In genomic region chr10:34598972-34599371, GRCh38 we compare ENCODE assay signal across 29 cellular contexts.
DNase-seq lines count a peak whose midpoint lies in the region; ATAC-seq and TF ChIP-seq lines count a peak whose summit lies in the region.
"Had no signal": no experiment of that assay in that cellular context is flagged by ENCODE, and none has a peak within 500 bp of the region (broad histone marks: within the 10 kb centered on the region; RNA-seq: fewer than 3 reads in every experiment).

No MANE protein-coding gene starts in this region.

- no peak overlapping the region for H3K9ac ChIP-seq in smooth muscle cell (ENCODE audit: low read depth)
- H3K9ac ChIP-seq: GM23248, KMS-11 had no signal

- no peaks in the 10 kb centered on the region for H3K9me3 ChIP-seq in HEK293 (ENCODE audit: control insufficient read depth, insufficient read depth, low read depth, low read length)
- H3K9me3 ChIP-seq in smooth muscle cell (replicated peaks; ENCODE audit: low read depth), result no peaks in the 10 kb centered on the region
- H3K9me3 ChIP-seq: colonic mucosa, esophagus muscularis mucosa, lower lobe of right lung, neutrophil, spleen, thoracic aorta had no signal

- POLR2A ChIA-PET in HEK293 (lab: Yijun Ruan, JAX), result no interaction called here

- H3K27ac Mint-ChIP-seq in chondrocyte (ENCODE audit: unreplicated experiment), result peak overlapping the region; percentile 42
- H3K27ac Mint-ChIP-seq: activated CD4-positive, alpha-beta memory T cell treated with anti-CD3 and anti-CD28 coated beads for 36 hours; activated T-helper 2 cell treated with anti-CD3 and anti-CD28 coated beads, Interferon-gamma antibody, Interleukin-2, Interleukin-4, amounts not matched to agents 10 μg/mL and 5 μg/mL and 100 μg/mL, durations not matched to agents 14 hours and 24 hours and 36 hours; brain; CD4-positive, CD25-positive, alpha-beta regulatory T cell; stimulated activated memory B cell treated with anti-CD40 and anti-IgM and Interleukin-4, amounts not matched to agents 10 μg/mL and 1 μg/mL and 100 μg/mL, for 72 hours had no signal

- H3K9me3 Mint-ChIP-seq in chondrocyte (ENCODE audit: low read depth), result no peaks in the 10 kb centered on the region
- H3K9me3 Mint-ChIP-seq: activated CD4-positive, alpha-beta memory T cell treated with anti-CD3 and anti-CD28 coated beads for 36 hours; activated T-helper 2 cell treated with anti-CD3 and anti-CD28 coated beads, Interferon-gamma antibody, Interleukin-2, Interleukin-4, amounts not matched to agents 10 μg/mL and 5 μg/mL and 100 μg/mL, durations not matched to agents 14 hours and 24 hours and 36 hours; brain; stimulated activated memory B cell treated with anti-CD40 and anti-IgM and Interleukin-4, amounts not matched to agents 10 μg/mL and 1 μg/mL and 100 μg/mL, for 72 hours had no signal

- ATAC-seq in left ventricle myocardium superior (no peak), GM21360 (IDR thresholded peaks at IDR 0.05; ENCODE audit: unreplicated experiment) (no peak)
- ATAC-seq: lower lobe of right lung; stimulated activated memory B cell treated with anti-CD40 and anti-IgM and Interleukin-4, amounts not matched to agents 10 μg/mL and 1 μg/mL and 100 μg/mL, for 72 hours had no signal

- H3K36me3 ChIP-seq in HEK293 (ENCODE audit: control insufficient read depth in 2 of 2, insufficient read depth in 1 of 2, low read length in 2 of 2) (no peaks in the 10 kb centered on the region; a peak in 1 of 3 replicates), smooth muscle cell (ENCODE audit: low read depth) (no peaks in the 10 kb centered on the region)
- H3K36me3 ChIP-seq: colonic mucosa, esophagus muscularis mucosa, lower lobe of right lung, neutrophil, spleen, thoracic aorta had no signal

- no peak overlapping the region for H3K4me3 ChIP-seq in HEK293 (ENCODE audit: low read depth, low read length)
- H3K4me3 ChIP-seq in smooth muscle cell, result no peak overlapping the region
- H3K4me3 ChIP-seq: colonic mucosa, esophagus muscularis mucosa, GM23248, lower lobe of right lung, PC-9, spleen, thoracic aorta had no signal

- CTCF ChIA-PET in HEK293 (lab: Yijun Ruan, JAX), result interaction anchor here (0.7 kb wide), 2 partner anchors 53 to 1574 kb away, joined by 3 to 4 read pairs; no protein-coding TSS in a partner anchor

- no peaks in the 10 kb centered on the region for H3K36me3 Mint-ChIP-seq in chondrocyte (ENCODE audit: low read depth)
- H3K36me3 Mint-ChIP-seq: activated CD4-positive, alpha-beta memory T cell treated with anti-CD3 and anti-CD28 coated beads for 36 hours; brain; CD4-positive, CD25-positive, alpha-beta regulatory T cell; stimulated activated memory B cell treated with anti-CD40 and anti-IgM and Interleukin-4, amounts not matched to agents 10 μg/mL and 1 μg/mL and 100 μg/mL, for 72 hours had no signal

- H3K27ac ChIP-seq in HEK293 (ENCODE audit: extremely low read depth, low read depth, low read length) (no peak overlapping the region), smooth muscle cell (ENCODE audit: low read depth) (peak overlapping the region; percentile 18)
- H3K27ac ChIP-seq: colonic mucosa, esophagus muscularis mucosa, GM23248, KMS-11, lower lobe of right lung, neutrophil, PC-9, spleen, thoracic aorta had no signal

- H3K4me1 ChIP-seq in HEK293 (ENCODE audit: control insufficient read depth, insufficient read depth, low read length), result no peaks in the 10 kb centered on the region
- no peaks in the 10 kb centered on the region for H3K4me1 ChIP-seq in smooth muscle cell (ENCODE audit: low read depth)
- H3K4me1 ChIP-seq: colonic mucosa, lower lobe of right lung, spleen had no signal

- no peaks in the 10 kb centered on the region for H3F3A ChIP-seq in smooth muscle cell (ENCODE audit: low read depth)

- 47% methylated on average over 11 of the region's 11 CpGs for WGBS in smooth muscle cell (ENCODE audit: low lambda C conversion rate)

- peaks cover 12% of the 10 kb centered on the region for H4K20me1 ChIP-seq in smooth muscle cell (ENCODE audit: low read depth)

- TF ChIP-seq CTCF in HEK293 (tag by site-specific recombination; IDR thresholded peaks at IDR 0.05) (no peak), chondrocyte (IDR thresholded peaks at IDR 0.05) (no peak), smooth muscle cell (IDR thresholded peaks at IDR 0.05; ENCODE audit: borderline replicate concordance, insufficient read depth, poor library complexity, severe bottlenecking) (no peak)

- H3K4me3 Mint-ChIP-seq in chondrocyte (ENCODE audit: unreplicated experiment), result peak overlapping the region; percentile 44
- H3K4me3 Mint-ChIP-seq: activated CD4-positive, alpha-beta memory T cell treated with anti-CD3 and anti-CD28 coated beads for 36 hours; brain; CD4-positive, CD25-positive, alpha-beta regulatory T cell; stimulated activated memory B cell treated with anti-CD40 and anti-IgM and Interleukin-4, amounts not matched to agents 10 μg/mL and 1 μg/mL and 100 μg/mL, for 72 hours had no signal

- no peak overlapping the region for H2AFZ ChIP-seq in smooth muscle cell (ENCODE audit: low read depth)
- H2AFZ ChIP-seq: GM23248, PC-9 had no signal

- H3K27me3 ChIP-seq in smooth muscle cell (ENCODE audit: low read depth), result no peaks in the 10 kb centered on the region
- H3K27me3 ChIP-seq: colonic mucosa, esophagus muscularis mucosa, neutrophil, spleen had no signal

- H3K4me2 ChIP-seq in smooth muscle cell, result peak overlapping the region; percentile 34
- H3K4me2 ChIP-seq: KMS-11, PC-9 had no signal

- peaks cover 28% of the 10 kb centered on the region for H3K79me2 ChIP-seq in smooth muscle cell (ENCODE audit: low read depth)

- H3K4me1 Mint-ChIP-seq in chondrocyte (ENCODE audit: low read depth), result peaks cover 18% of the 10 kb centered on the region
- H3K4me1 Mint-ChIP-seq: CD4-positive, CD25-positive, alpha-beta regulatory T cell; stimulated activated memory B cell treated with anti-CD40 and anti-IgM and Interleukin-4, amounts not matched to agents 10 μg/mL and 1 μg/mL and 100 μg/mL, for 72 hours had no signal

- H3K27me3 Mint-ChIP-seq in chondrocyte (ENCODE audit: low read depth), result no peaks in the 10 kb centered on the region
- H3K27me3 Mint-ChIP-seq: stimulated activated memory B cell treated with anti-CD40 and anti-IgM and Interleukin-4, amounts not matched to agents 10 μg/mL and 1 μg/mL and 100 μg/mL, for 72 hours had no signal

- DNase-seq in chondrocyte (ENCODE audit: low spot score), result no peak
- DNase-seq in myocyte (ENCODE audit: low read depth), result peak; percentile 65
- no peak for DNase-seq in smooth muscle cell (lab: John Stamatoyannopoulos, UW; ENCODE audit: unreplicated experiment)
- DNase-seq in left ventricle myocardium superior, result no peak
- DNase-seq in DMS53 treated with DMSO at 0.1 percent for 48 hours (lab: John Stamatoyannopoulos, UW; ENCODE audit: unreplicated experiment), result no peak
- DNase-seq in MV-4-11 (lab: John Stamatoyannopoulos, UW), result no peak
- DNase-seq: activated CD4-positive, alpha-beta memory T cell treated with anti-CD3 and anti-CD28 coated beads for 36 hours; activated CD4-positive, CD25-positive, alpha-beta regulatory T cell; activated CD8-positive, alpha-beta memory T cell treated with anti-CD3 and anti-CD28 coated beads, Interleukin-2, amount 50 U/mL, for 48 hours; CD4-positive, CD25-positive, alpha-beta regulatory T cell; colonic mucosa; DMS 273 treated with DMSO at 0.1 percent for 48 hours; GM23248; hypothalamus; lower lobe of right lung; NCI-H146; PC-9; Right ventricle myocardium superior; spleen; stimulated activated CD4-positive, alpha-beta T cell treated with anti-CD3 and anti-CD28 coated beads, Interleukin-4, amount 100 ng/mL, for 1 hour had no signal

- intact Hi-C loops in left ventricle myocardium superior (cut with micrococcal nuclease), result no loop called here

TF ChIP-seq in HEK293, 187 proteins besides CTCF, POLR2A, EP300 and RAD21 (continues in another document):
- no peak for TF ChIP-seq ZNF664 (tag by site-specific recombination; IDR thresholded peaks at IDR 0.05)
- 0 out of 2 replicates have a peak, but pooled peaks have one; percentile 23 for TF ChIP-seq ZNF366 (tag by site-specific recombination; conservative IDR thresholded peaks at IDR 0.05)
- TF ChIP-seq ZNF48 (tag by site-specific recombination; IDR thresholded peaks at IDR 0.05), result no peak
- peak; percentile 71 for TF ChIP-seq ZEB2 (tag by site-specific recombination; IDR thresholded peaks at IDR 0.05)
- no peak for TF ChIP-seq ZNF623 (tag by site-specific recombination; IDR thresholded peaks at IDR 0.05)
- TF ChIP-seq ZNF488 (tag by site-specific recombination; IDR thresholded peaks at IDR 0.05), result no peak
- no peak for TF ChIP-seq HOXA7 (CRISPR knock-in tag; IDR thresholded peaks at IDR 0.05; ENCODE audit: borderline replicate concordance)
- peak; percentile 89 for TF ChIP-seq HIC1 (tag by site-specific recombination; IDR thresholded peaks at IDR 0.05)
